20 cellular contexts compared by ENCODE assay signal in genomic region chr2:204896146-204896545, GRCh38.
"Had no signal": no experiment of that assay in that cellular context is flagged by ENCODE, and none has a peak within 500 bp of the region (broad histone marks: within the 10 kb centered on the region; RNA-seq: fewer than 3 reads in every experiment).

No MANE protein-coding gene starts in this region.

- ATAC-seq: activated naive CD8-positive, alpha-beta T cell treated with anti-CD3 and anti-CD28 coated beads, Interleukin-2, amount 50 U/mL, for 24 hours; heart left ventricle; left ventricle myocardium superior; naive thymus-derived CD8-positive, alpha-beta T cell; right lobe of liver; stimulated activated naive CD8-positive, alpha-beta T cell treated with anti-CD3 and anti-CD28 coated beads, Interleukin-15, amount 100 ng/mL, for 72 hours; WTC11 had no signal

- H3K4me3 ChIP-seq: cardiac muscle cell, heart left ventricle, neural progenitor cell, right lobe of liver, skin epidermis, tibial artery had no signal

- DNase-seq: activated CD4-positive, alpha-beta T cell treated with anti-CD3 and anti-CD28 coated beads for 4 hours; activated CD4-positive, alpha-beta T cell treated with anti-CD3 and anti-CD28 coated beads, Interleukin-2, amount 50 U/mL, for 48 hours; activated CD8-positive, alpha-beta memory T cell treated with anti-CD3 and anti-CD28 coated beads, Interleukin-2, amount 50 U/mL, for 48 hours; activated effector memory CD4-positive, alpha-beta T cell treated with Interleukin-2 at 50 U/mL for 16 hours; activated naive CD4-positive, alpha-beta T cell treated with anti-CD3 and anti-CD28 coated beads for 36 hours; activated naive CD8-positive, alpha-beta T cell treated with anti-CD3 and anti-CD28 coated beads, Interleukin-2, amount 50 U/mL, for 24 hours; activated T-cell treated with anti-CD3 and anti-CD28 coated beads, Interleukin-2, amount 50 U/mL, for 48 hours; heart left ventricle; left ventricle myocardium superior; mammary epithelial cell; naive thymus-derived CD8-positive, alpha-beta T cell; posterior cingulate gyrus; right lobe of liver; stimulated activated CD4-positive, alpha-beta T cell treated with anti-CD3 and anti-CD28 coated beads, Interleukin-1b, Interleukin-23, amount 100 ng/mL, for 48 hours; stimulated activated naive CD8-positive, alpha-beta T cell treated with anti-CD3 and anti-CD28 coated beads, Interleukin-15, amount 100 ng/mL, for 72 hours; tibial artery had no signal
